19 cellular contexts compared by ENCODE assay signal in genomic region chr5:4015709-4016108, GRCh38.
"Had no signal": no experiment of that assay in that cellular context is flagged by ENCODE, and none has a peak within 500 bp of the region (broad histone marks: within the 10 kb centered on the region; RNA-seq: fewer than 3 reads in every experiment).

No MANE protein-coding gene starts in this region.

- H3K36me3 Mint-ChIP-seq: naive B cell had no signal

- DNase-seq: colonic mucosa; dermis blood vessel endothelial cell; esophagus squamous epithelium; foreskin keratinocyte; kidney; left cardiac atrium; left ventricle myocardium superior; mesenchymal stem cell; naive B cell; posterior cingulate gyrus; small intestine; stimulated activated CD4-positive, alpha-beta T cell treated with anti-CD3 and anti-CD28 coated beads, Interleukin-12 subunit alpha, Interleukin-12 subunit beta, amount 100 ng/mL, for 4 hours; stimulated activated naive CD4-positive, alpha-beta T cell; stomach; substantia nigra; upper lobe of left lung; uterus had no signal

- H3K9me3 ChIP-seq: colonic mucosa, esophagus squamous epithelium, right atrium auricular region, uterus had no signal

- H3K36me3 ChIP-seq: colonic mucosa, esophagus squamous epithelium, right atrium auricular region, stomach, upper lobe of left lung, uterus had no signal

- H3K4me3 ChIP-seq: colonic mucosa, esophagus squamous epithelium, lung, right atrium auricular region, stomach, upper lobe of left lung, uterus had no signal

- H3K27ac ChIP-seq: colonic mucosa, esophagus squamous epithelium, foreskin keratinocyte, right atrium auricular region, stomach, upper lobe of left lung, uterus had no signal

- H3K27me3 ChIP-seq: colonic mucosa, esophagus squamous epithelium, foreskin keratinocyte, right atrium auricular region, stomach, upper lobe of left lung, uterus had no signal

- ATAC-seq: foreskin keratinocyte, left cardiac atrium, left ventricle myocardium superior had no signal

- H3K4me1 ChIP-seq: colonic mucosa, uterus had no signal

- FAIRE-seq: kidney, small intestine had no signal
